ENCODE assay signal across 2 cellular contexts in the genomic region with DNA sequence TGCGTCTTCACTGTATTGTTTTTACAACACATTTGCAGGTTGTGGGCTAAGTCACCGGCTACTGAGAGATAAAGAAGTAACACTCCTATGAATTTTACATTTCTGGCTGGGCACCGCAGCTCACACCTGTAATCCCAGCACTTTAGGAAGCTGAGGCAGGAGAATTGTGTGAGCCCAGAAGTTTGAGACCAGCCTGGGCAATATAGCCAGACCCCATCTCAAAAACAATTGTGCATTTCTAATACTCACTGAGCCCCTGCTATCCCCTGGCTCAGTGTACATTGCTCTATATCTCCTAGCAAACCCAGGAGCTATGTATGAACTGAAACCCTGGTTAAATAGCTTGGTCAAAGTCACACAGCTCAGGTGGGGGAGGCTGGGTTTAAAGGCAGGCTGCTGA.
TF ChIP-seq lines count a peak whose summit lies in the region.

No MANE protein-coding gene starts in this region.

TF ChIP-seq in GM23338, 12 proteins besides CTCF, POLR2A, EP300 and RAD21 (continues in another document):
- no peak for TF ChIP-seq EZH2 (IDR thresholded peaks at IDR 0.05; ENCODE audit: low read depth, unreplicated experiment)
- TF ChIP-seq JUNB (IDR thresholded peaks at IDR 0.05; ENCODE audit: unreplicated experiment): no peak
- no peak for TF ChIP-seq POLR2AphosphoS5 (IDR thresholded peaks at IDR 0.05; ENCODE audit: low read depth)
- no peak for TF ChIP-seq REST (IDR thresholded peaks at IDR 0.05; ENCODE audit: unreplicated experiment)
- TF ChIP-seq EZH2phosphoT487 (IDR thresholded peaks at IDR 0.05; ENCODE audit: unreplicated experiment): no peak
- no peak for TF ChIP-seq NANOG (IDR thresholded peaks at IDR 0.05; ENCODE audit: borderline replicate concordance)
- TF ChIP-seq ZNF114 (CRISPR knock-in tag; IDR thresholded peaks at IDR 0.05): no peak
- TF ChIP-seq STAT1 (IDR thresholded peaks at IDR 0.05; ENCODE audit: unreplicated experiment): no peak
- no peak for TF ChIP-seq CREB1 (CRISPR knock-in tag; IDR thresholded peaks at IDR 0.05; ENCODE audit: low read depth)
- TF ChIP-seq, protein P1, sequence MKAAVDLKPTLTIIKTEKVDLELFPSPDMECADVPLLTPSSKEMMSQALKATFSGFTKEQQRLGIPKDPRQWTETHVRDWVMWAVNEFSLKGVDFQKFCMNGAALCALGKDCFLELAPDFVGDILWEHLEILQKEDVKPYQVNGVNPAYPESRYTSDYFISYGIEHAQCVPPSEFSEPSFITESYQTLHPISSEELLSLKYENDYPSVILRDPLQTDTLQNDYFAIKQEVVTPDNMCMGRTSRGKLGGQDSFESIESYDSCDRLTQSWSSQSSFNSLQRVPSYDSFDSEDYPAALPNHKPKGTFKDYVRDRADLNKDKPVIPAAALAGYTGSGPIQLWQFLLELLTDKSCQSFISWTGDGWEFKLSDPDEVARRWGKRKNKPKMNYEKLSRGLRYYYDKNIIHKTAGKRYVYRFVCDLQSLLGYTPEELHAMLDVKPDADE (IDR thresholded peaks at IDR 0.05): no peak
- no peak for TF ChIP-seq ZNF331 (CRISPR knock-in tag; IDR thresholded peaks at IDR 0.05; ENCODE audit: low read depth)

TF ChIP-seq in endothelial cell of umbilical vein, 7 proteins besides CTCF, POLR2A, EP300 and RAD21:
- no peak for TF ChIP-seq MAX (IDR thresholded peaks at IDR 0.05; ENCODE audit: insufficient read depth, insufficient read length)
- no peak for TF ChIP-seq MYC (IDR thresholded peaks at IDR 0.05; ENCODE audit: low read depth, low read length)
- no peak for TF ChIP-seq GATA2 (IDR thresholded peaks at IDR 0.05; ENCODE audit: insufficient read depth, insufficient read length, low read depth, low read length)
- no peak for TF ChIP-seq POLR2AphosphoS5 (IDR thresholded peaks at IDR 0.05; ENCODE audit: insufficient read depth, low read depth, low read length)
- TF ChIP-seq JUN (IDR thresholded peaks at IDR 0.05; ENCODE audit: borderline replicate concordance, insufficient read depth, insufficient read length, low read depth): no peak
- no peak for TF ChIP-seq EZH2 (IDR thresholded peaks at IDR 0.05; ENCODE audit: borderline replicate concordance, low read depth, low read length, severe bottlenecking)
- TF ChIP-seq FOS (IDR thresholded peaks at IDR 0.05; ENCODE audit: borderline replicate concordance, insufficient read depth, low read length): no peak
